In the genomic region with DNA sequence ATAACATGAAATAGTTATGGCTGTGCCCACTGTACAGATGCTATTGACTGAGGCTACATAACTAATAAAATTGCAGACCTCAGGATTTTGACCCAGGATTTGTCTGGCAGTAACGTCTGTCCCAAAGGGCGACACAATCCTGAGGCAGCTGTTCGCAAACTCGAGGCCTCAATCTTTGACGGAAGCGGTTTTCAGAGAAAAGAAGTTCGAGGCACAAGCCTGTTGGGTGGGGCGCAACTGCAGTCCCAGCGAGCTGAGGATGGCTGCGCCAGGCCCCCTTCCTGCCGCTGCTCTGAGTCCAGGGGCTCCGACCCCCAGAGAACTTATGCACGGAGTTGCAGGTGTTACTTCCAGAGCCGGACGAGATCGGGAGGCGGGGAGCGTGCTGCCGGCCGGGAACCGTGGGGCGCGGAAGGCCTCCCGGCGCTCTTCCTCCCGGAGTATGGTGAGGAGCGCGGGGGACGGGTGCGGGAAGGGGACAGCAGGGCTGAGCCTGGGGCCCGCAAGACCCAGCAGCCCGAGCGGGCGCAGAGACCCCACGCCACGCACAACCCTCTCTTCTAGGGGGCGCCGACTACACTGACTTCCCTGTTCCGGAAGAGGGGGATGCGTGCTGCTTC, we compare ENCODE assay signal across 8 cellular contexts. TPM values are rescaled to one million over a fixed set of nuclear protein-coding genes. Genes with fewer than 3 reads are reported as not detected.
DNase-seq lines count a peak whose midpoint lies in the region; ATAC-seq and TF ChIP-seq lines count a peak whose summit lies in the region.

A gene (plus strand): TSS at position 242 of the 620 bp plus-strand sequence. CDS start 18 bp downstream, at position 260.

- H2BK15ac ChIP-seq in H9 (ENCODE audit: low read depth, low read length): no peak within 1 kb of the TSS

- no peak within 1 kb of the TSS for H3K23ac ChIP-seq in H9 (ENCODE audit: insufficient read length, low read depth, low read length)

- in situ Hi-C loops in ACHN (cut with HindIII; ENCODE audit: low pct_ligation_motif_present, low pct_unique_long_range_greater_than_20kb, low sequenced_read_pairs): no loop called here

- H3K27me3 ChIP-seq in H9 (ENCODE audit: insufficient read depth, low read length) (no peaks in the 10 kb centered on the region), rectal smooth muscle tissue (ENCODE audit: control insufficient read depth, insufficient read depth, low read length) (no peaks in the 10 kb centered on the region)

- peaks cover 5 to 15% (median 12%) of the 10 kb centered on the region in 3 experiments; a peak in 6 of 7 replicates for H3K36me3 Mint-ChIP-seq in H9 (ENCODE audit: insufficient read depth in 1 of 3, low read depth in 3 of 3)
- peaks cover 52% of the 10 kb centered on the region for H3K36me3 Mint-ChIP-seq in activated CD8-positive, alpha-beta memory T cell treated with anti-CD3 and anti-CD28 coated beads, Interleukin-2, amount 10 ng/mL, durations not matched to agents 7 days and 5 days

- no peaks in the 10 kb centered on the region for H3K79me2 ChIP-seq in H9 (ENCODE audit: insufficient read depth, low read length)

- H3K4me1 ChIP-seq in H9 (ENCODE audit: insufficient read depth, low read length) (peaks cover 3% of the 10 kb centered on the region; the same call in 1 of the 2 replicates), rectal smooth muscle tissue (ENCODE audit: control insufficient read depth, insufficient read depth, low read length) (no peaks in the 10 kb centered on the region)

- peak within 1 kb of the TSS; percentile 78 for H3K14ac ChIP-seq in H9 (ENCODE audit: insufficient read depth, low read length)

- no peak within 1 kb of the TSS for H2BK12ac ChIP-seq in H9 (ENCODE audit: insufficient read length, low read depth, low read length)

- CTCF ChIA-PET in activated CD8-positive, alpha-beta memory T cell treated with anti-CD3 and anti-CD28 coated beads, Interleukin-2, amount 10 ng/mL, durations not matched to agents 7 days and 5 days (lab: Charles Lee): interaction anchor here (0.5 to 3.2 kb wide), 4 partner anchors 12 to 102 kb away, joined by 3 to 23 read pairs (median 4); a partner anchor contains a TSS

- DNase-seq in H9: peak; percentile 60
- peak; percentile 75 for DNase-seq in activated CD8-positive, alpha-beta memory T cell treated with anti-CD3 and anti-CD28 coated beads, Interleukin-2, amount 10 ng/mL, durations not matched to agents 7 days and 5 days
- DNase-seq in fibroblast of the aortic adventitia (ENCODE audit: low read depth): peak; percentile 4
- DNase-seq in cerebellum (ENCODE audit: low spot score): no peak
- DNase-seq in ACHN: no peak

- peak within 1 kb of the TSS; percentile 23 for H3K4me2 ChIP-seq in H9 (ENCODE audit: insufficient read depth, insufficient read length, low read length)

- no peaks in the 10 kb centered on the region for H4K20me1 ChIP-seq in H9 (ENCODE audit: control insufficient read depth, insufficient read depth, insufficient read length)

- H3K36me3 ChIP-seq in rectal smooth muscle tissue (ENCODE audit: control insufficient read depth, insufficient read depth, low read length): no peaks in the 10 kb centered on the region

- peaks cover 14% of the 10 kb centered on the region for H3K27me3 Mint-ChIP-seq in H9 (ENCODE audit: low read depth)
- H3K27me3 Mint-ChIP-seq in activated CD8-positive, alpha-beta memory T cell treated with anti-CD3 and anti-CD28 coated beads, Interleukin-2, amount 10 ng/mL, durations not matched to agents 7 days and 5 days: no peaks in the 10 kb centered on the region

- no peak within 1 kb of the TSS for H3T11ph ChIP-seq in H9 (ENCODE audit: low read length)

- WGBS in H9 (ENCODE audit: extremely low coverage, insufficient read length, low lambda C conversion rate): no CpG with 5 or more reads among the region's 40 CpGs

- no peaks in the 10 kb centered on the region for H3K9me3 ChIP-seq in H9 (ENCODE audit: control insufficient read depth, low read depth, low read length)

- H3K56ac ChIP-seq in H9 (ENCODE audit: insufficient read length, low read depth, low read length): no peak within 1 kb of the TSS

- no peaks in the 10 kb centered on the region for H3K79me1 ChIP-seq in H9 (ENCODE audit: insufficient read depth, low read depth, low read length, poor library complexity, severe bottlenecking)

- peak within 1 kb of the TSS; percentile 59 for H3K4me3 ChIP-seq in fibroblast of the aortic adventitia (ENCODE audit: low read depth, low read length)
- peak within 1 kb of the TSS; percentile 77 for H3K4me3 ChIP-seq in rectal smooth muscle tissue (ENCODE audit: low read length)

- no peak within 1 kb of the TSS for H4K91ac ChIP-seq in H9 (ENCODE audit: insufficient read length, low read depth, low read length)

- H3K18ac ChIP-seq in H9 (ENCODE audit: insufficient read length, low read depth, low read length): no peak within 1 kb of the TSS

- no peak within 1 kb of the TSS for H2AK5ac ChIP-seq in H9 (ENCODE audit: insufficient read length, low read length)

- peak within 1 kb of the TSS; percentile 69 to 75 for H3K4me3 Mint-ChIP-seq in H9
- peak within 1 kb of the TSS; percentile 89 for H3K4me3 Mint-ChIP-seq in activated CD8-positive, alpha-beta memory T cell treated with anti-CD3 and anti-CD28 coated beads, Interleukin-2, amount 10 ng/mL, durations not matched to agents 7 days and 5 days

- peak; percentile 71 for ATAC-seq in activated CD8-positive, alpha-beta memory T cell treated with anti-CD3 and anti-CD28 coated beads, Interleukin-2, amount 10 ng/mL, durations not matched to agents 7 days and 5 days
- ATAC-seq in GM21717 (IDR thresholded peaks at IDR 0.05; ENCODE audit: unreplicated experiment) (no peak), HG02852 (IDR thresholded peaks at IDR 0.05; ENCODE audit: unreplicated experiment) (no peak)

- H3K27ac ChIP-seq in H9 (ENCODE audit: insufficient read length, low read depth, low read length) (no peak within 1 kb of the TSS), rectal smooth muscle tissue (ENCODE audit: low read depth, low read length) (no peak within 1 kb of the TSS)

- H2BK5ac ChIP-seq in H9 (ENCODE audit: insufficient read length, low read length): no peak within 1 kb of the TSS

- H3K27ac Mint-ChIP-seq in H9: no peak within 1 kb of the TSS; a peak in 1 of 7 replicates
- peak within 1 kb of the TSS; percentile 100 for H3K27ac Mint-ChIP-seq in activated CD8-positive, alpha-beta memory T cell treated with anti-CD3 and anti-CD28 coated beads, Interleukin-2, amount 10 ng/mL, durations not matched to agents 7 days and 5 days

- H3K23me2 ChIP-seq in H9 (ENCODE audit: insufficient read length, low read depth, low read length, poor library complexity, severe bottlenecking): peaks cover 4% of the 10 kb centered on the region

- peaks cover 17 to 23% of the 10 kb centered on the region in 2 experiments for H3K4me1 Mint-ChIP-seq in H9
- H3K4me1 Mint-ChIP-seq in activated CD8-positive, alpha-beta memory T cell treated with anti-CD3 and anti-CD28 coated beads, Interleukin-2, amount 10 ng/mL, durations not matched to agents 7 days and 5 days: peaks cover 48% of the 10 kb centered on the region

- no peak within 1 kb of the TSS for H2BK20ac ChIP-seq in H9 (ENCODE audit: low read depth, low read length, poor library complexity, severe bottlenecking)

- H4K8ac ChIP-seq in H9 (replicated peaks; ENCODE audit: insufficient read length, low read depth, low read length): no peak within 1 kb of the TSS

- no peak within 1 kb of the TSS for H4K5ac ChIP-seq in H9 (ENCODE audit: insufficient read length, low read depth, low read length)

- no peak; the same call in 2 of the 3 replicates for TF ChIP-seq CTCF in H9 (conservative IDR thresholded peaks at IDR 0.05)
- TF ChIP-seq CTCF in fibroblast of the aortic adventitia (IDR thresholded peaks at IDR 0.05; ENCODE audit: insufficient read depth, low read length): no peak

- no peak within 1 kb of the TSS for H3K9ac ChIP-seq in H9 (ENCODE audit: extremely low read depth, insufficient read length, low read length)
- peak within 1 kb of the TSS; percentile 47 for H3K9ac ChIP-seq in rectal smooth muscle tissue (ENCODE audit: low read length)

- H2BK120ac ChIP-seq in H9 (ENCODE audit: low read depth, low read length, poor library complexity, severe bottlenecking): no peak within 1 kb of the TSS

- no peak within 1 kb of the TSS for H2AFZ ChIP-seq in H9 (ENCODE audit: low read length)

- no peak within 1 kb of the TSS for H3K4ac ChIP-seq in H9 (ENCODE audit: low read depth, low read length)

- peaks cover 13 to 14% of the 10 kb centered on the region in 2 experiments for H3K9me3 Mint-ChIP-seq in H9
- H3K9me3 Mint-ChIP-seq in activated CD8-positive, alpha-beta memory T cell treated with anti-CD3 and anti-CD28 coated beads, Interleukin-2, amount 10 ng/mL, durations not matched to agents 7 days and 5 days (ENCODE audit: low read depth): peaks cover 10% of the 10 kb centered on the region

RNA-seq across cellular contexts. Expression of the gene that starts here (rescaled TPM):
- total RNA-seq in H9 (2021) (0.18 and 0.24 TPM in 2 replicates), fibroblast of the aortic adventitia (ENCODE audit: low replicate concordance) (0.72 and 0.82 TPM in 2 replicates), cerebellum (0.36 TPM)
- total RNA-seq in activated CD8-positive, alpha-beta memory T cell treated with anti-CD3 and anti-CD28 coated beads, Interleukin-2, amount 10 ng/mL, durations not matched to agents 7 days and 5 days: 10 to 100 TPM; 36.1 to 40.6 TPM

Comparison
In these comparisons a context has a peak if more than half of its experiments do, and no peak if none do; other contexts are left out.
1. RNA of the gene that starts here (total RNA-seq): 36.1 to 40.6 TPM in activated CD8-positive, alpha-beta memory T cell treated with anti-CD3 and anti-CD28 coated beads, Interleukin-2, amount 10 ng/mL, durations not matched to agents 7 days and 5 days; 0.72 to 0.82 TPM in fibroblast of the aortic adventitia, 0.36 TPM in cerebellum (single experiment) and 0.18 to 0.24 TPM in H9; every median in the first group is over 10 times any median in the second.
2. Peak in DNase-seq and H3K4me2 ChIP-seq in H9; RNA of the gene not detected or under 1 TPM.
3. Peak in DNase-seq and H3K4me3 ChIP-seq in fibroblast of the aortic adventitia; RNA of the gene not detected or under 1 TPM.